ENCODE assay signal across 22 cellular contexts in the genomic region with DNA sequence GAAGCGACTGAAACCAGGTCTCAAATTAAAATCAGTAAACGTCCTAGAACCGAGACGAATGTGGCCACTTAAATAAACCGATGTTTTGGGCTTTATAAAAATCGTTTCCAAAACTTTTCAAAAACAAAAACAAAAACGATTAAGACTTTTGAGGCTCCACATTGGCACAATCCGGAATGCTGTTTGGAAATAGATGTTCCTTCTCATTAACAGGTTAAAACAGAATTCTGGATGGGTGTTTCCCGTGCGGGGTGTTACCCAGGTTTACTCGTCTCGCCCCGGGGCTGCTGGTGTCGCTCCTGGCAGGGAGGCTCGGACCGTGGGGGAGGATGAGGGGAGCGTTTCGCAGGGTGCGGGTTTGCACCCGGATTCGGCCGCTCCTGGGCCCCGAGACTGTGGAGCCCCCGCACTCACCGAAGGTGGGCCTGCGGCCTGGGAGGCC. TPM values are rescaled to one million over a fixed set of nuclear protein-coding genes. Genes with fewer than 3 reads are reported as not detected.
A peak's percentile ranks its signal among the peaks of the same experiment; 100 is the strongest.
DNase-seq lines count a peak whose midpoint lies in the region; ATAC-seq and TF ChIP-seq lines count a peak whose summit lies in the region.
"Had no signal": no experiment of that assay in that cellular context is flagged by ENCODE, and none has a peak within 500 bp of the region (broad histone marks: within the 10 kb centered on the region; RNA-seq: fewer than 3 reads in every experiment).

No MANE protein-coding gene starts in this region.

- H3K27me3 ChIP-seq in GM23338 (ENCODE audit: insufficient read depth) = peaks cover 64% of the 10 kb centered on the region
- peaks cover 71% of the 10 kb centered on the region for H3K27me3 ChIP-seq in ectodermal cell (ENCODE audit: control insufficient read depth, insufficient read depth, low read length, poor library complexity, severe bottlenecking)
- H3K27me3 ChIP-seq in lower lobe of right lung (ENCODE audit: low read depth) = peaks cover 87% of the 10 kb centered on the region
- peaks cover 27% of the 10 kb centered on the region for H3K27me3 ChIP-seq in prostate gland (replicated peaks; ENCODE audit: insufficient read depth)

- H3K9me3 ChIP-seq in ectodermal cell (ENCODE audit: control insufficient read depth, low read length) = no peaks in the 10 kb centered on the region
- H3K9me3 ChIP-seq in lower lobe of right lung = no peaks in the 10 kb centered on the region
- no peaks in the 10 kb centered on the region for H3K9me3 ChIP-seq in prostate gland
- H3K9me3 ChIP-seq: adrenal gland, right lobe of liver had no signal

- H3K4me3 ChIP-seq in GM23338 (peak overlapping the region; percentile 64), ectodermal cell (ENCODE audit: insufficient read depth, low read depth, low read length) (peak overlapping the region; percentile 33), lower lobe of right lung (peak overlapping the region; percentile 53), prostate gland (peak overlapping the region; percentile 25 to 29)

- H3K4me3 Mint-ChIP-seq in GM23338 = peak overlapping the region; percentile 61
- H3K4me3 Mint-ChIP-seq in activated T-helper 17 cell treated with anti-CD3 and anti-CD28 coated beads, Interleukin-2, amount 50 U/mL, for 72 hours = no peak overlapping the region
- H3K4me3 Mint-ChIP-seq: natural killer cell treated with Interleukin-12 subunit alpha and Interleukin-12 subunit beta and Interleukin-15 and Interleukin-18, amount 100 ng/mL, for 72 hours had no signal

- H3K4me2 ChIP-seq in GM23338 = peak overlapping the region; percentile 75

- 0 out of 2 replicates have a peak, but pooled peaks cover 10% of the 10 kb centered on the region for H3F3A ChIP-seq in GM23338 (replicated peaks; ENCODE audit: low read depth)

- H3K27ac ChIP-seq in GM23338 (ENCODE audit: low read depth) (no peak overlapping the region), ectodermal cell (ENCODE audit: insufficient read depth, low read depth, low read length, poor library complexity, severe bottlenecking) (no peak overlapping the region), lower lobe of right lung (peak overlapping the region; percentile 24), prostate gland (peak overlapping the region; percentile 14 to 52)
- H3K27ac ChIP-seq: right lobe of liver had no signal

- H3K4me1 Mint-ChIP-seq in GM23338 = peaks cover 27% of the 10 kb centered on the region
- no peaks in the 10 kb centered on the region for H3K4me1 Mint-ChIP-seq in activated T-helper 17 cell treated with anti-CD3 and anti-CD28 coated beads, Interleukin-2, amount 50 U/mL, for 72 hours

- intact Hi-C loops in lower lobe of right lung (cut with DNase I) (no loop called here), prostate gland (cut with DNase I) (no loop called here)

- no peak for ATAC-seq in GM23338
- no peak for ATAC-seq in lower lobe of right lung
- no peak for ATAC-seq in activated T-helper 17 cell treated with anti-CD3 and anti-CD28 coated beads, Interleukin-2, amount 50 U/mL, for 72 hours (replicated peaks)
- ATAC-seq: activated CD4-positive, CD25-positive, alpha-beta regulatory T cell treated with anti-CD3 and anti-CD28 coated beads, Interleukin-2, amount 50 U/mL, for 24 hours; HepG2; natural killer cell treated with Interleukin-12 subunit alpha and Interleukin-12 subunit beta and Interleukin-15 and Interleukin-18, amount 100 ng/mL, for 72 hours had no signal

- H3K4me1 ChIP-seq in GM23338 (ENCODE audit: insufficient read depth) (peaks cover 8% of the 10 kb centered on the region), ectodermal cell (ENCODE audit: control insufficient read depth, insufficient read depth, low read length) (peaks cover 27% of the 10 kb centered on the region), lower lobe of right lung (peaks cover 12% of the 10 kb centered on the region), prostate gland (replicated peaks) (no peaks in the 10 kb centered on the region)
- H3K4me1 ChIP-seq: right lobe of liver had no signal

- peak overlapping the region; percentile 29; the same call in 1 of the 2 replicates for H2AFZ ChIP-seq in GM23338

- no peaks in the 10 kb centered on the region for H3K79me2 ChIP-seq in GM23338 (replicated peaks; ENCODE audit: insufficient read depth)

- H3K27me3 Mint-ChIP-seq in GM23338 (ENCODE audit: insufficient read depth, low read depth, poor library complexity) = peaks cover 69% of the 10 kb centered on the region
- H3K27me3 Mint-ChIP-seq in activated T-helper 17 cell treated with anti-CD3 and anti-CD28 coated beads, Interleukin-2, amount 50 U/mL, for 72 hours = peaks cover 39% of the 10 kb centered on the region

- no peak for TF ChIP-seq POLR2A in prostate gland (IDR thresholded peaks at IDR 0.05)

- 4 to 5% methylated on average over 26 of the region's 26 CpGs for WGBS in ectodermal cell, 2 experiments
- 15% methylated on average over 26 of the region's 26 CpGs for WGBS in prostate gland

- H3K9me3 Mint-ChIP-seq in GM23338 = 0 out of 3 replicates have a peak, but pooled peaks cover 3% of the 10 kb centered on the region
- H3K9me3 Mint-ChIP-seq in activated T-helper 17 cell treated with anti-CD3 and anti-CD28 coated beads, Interleukin-2, amount 50 U/mL, for 72 hours = no peaks in the 10 kb centered on the region
- H3K9me3 Mint-ChIP-seq: natural killer cell treated with Interleukin-12 subunit alpha and Interleukin-12 subunit beta and Interleukin-15 and Interleukin-18, amount 100 ng/mL, for 72 hours had no signal

- no peaks in the 10 kb centered on the region for H3K36me3 ChIP-seq in GM23338 (ENCODE audit: insufficient read depth)
- H3K36me3 ChIP-seq in ectodermal cell (ENCODE audit: control insufficient read depth, insufficient read depth, low read length) = no peaks in the 10 kb centered on the region
- H3K36me3 ChIP-seq in lower lobe of right lung = no peaks in the 10 kb centered on the region
- H3K36me3 ChIP-seq in prostate gland = no peaks in the 10 kb centered on the region
- H3K36me3 ChIP-seq: adrenal gland, right lobe of liver had no signal

- H4K20me1 ChIP-seq in GM23338 (replicated peaks; ENCODE audit: insufficient read depth) = no peaks in the 10 kb centered on the region

- DNase-seq in GM23338 (ENCODE audit: low spot score) = no peak
- DNase-seq in lower lobe of right lung = no peak
- no peak for DNase-seq in prostate gland (ENCODE audit: low spot score)
- no peak for DNase-seq in activated T-cell treated with anti-CD3 and anti-CD28 coated beads, Interleukin-2, amount 50 U/mL, for 48 hours
- DNase-seq in G401 (ENCODE audit: low spot score) = no peak
- no peak for DNase-seq in Kasumi-1 (lab: John Stamatoyannopoulos, UW)
- DNase-seq: activated CD8-positive, alpha-beta memory T cell treated with anti-CD3 and anti-CD28 coated beads for 24 hours; adrenal gland; COR-L47; effector CD4-positive, alpha-beta T cell; hippocampal formation; MM.1S; NCI-H187; NCI-H446; NK-92 treated with Interleukin-12 subunit alpha and Interleukin-12 subunit beta, amount 100 ng/mL, for 24 hours; right lobe of liver had no signal

- in situ Hi-C loops in G401 (cut with HindIII; ENCODE audit: low sequenced_read_pairs) = no loop called here

- no peaks in the 10 kb centered on the region for H3K9me2 ChIP-seq in GM23338 (ENCODE audit: insufficient read depth)

- H3K36me3 Mint-ChIP-seq in GM23338 (ENCODE audit: low read depth) = peaks cover 4% of the 10 kb centered on the region; the same call in 1 of the 3 replicates
- no peaks in the 10 kb centered on the region for H3K36me3 Mint-ChIP-seq in activated T-helper 17 cell treated with anti-CD3 and anti-CD28 coated beads, Interleukin-2, amount 50 U/mL, for 72 hours (ENCODE audit: low read depth)

- no peak overlapping the region for H3K27ac Mint-ChIP-seq in GM23338
- H3K27ac Mint-ChIP-seq in activated T-helper 17 cell treated with anti-CD3 and anti-CD28 coated beads, Interleukin-2, amount 50 U/mL, for 72 hours = no peak overlapping the region
- H3K27ac Mint-ChIP-seq: natural killer cell treated with Interleukin-12 subunit alpha and Interleukin-12 subunit beta and Interleukin-15 and Interleukin-18, amount 100 ng/mL, for 72 hours had no signal

- TF ChIP-seq CTCF in GM23338 (conservative IDR thresholded peaks at IDR 0.05; ENCODE audit: low read depth in 2 of 2) = no peak
- no peak for TF ChIP-seq CTCF in lower lobe of right lung (IDR thresholded peaks at IDR 0.05)
- no peak for TF ChIP-seq CTCF in prostate gland (IDR thresholded peaks at IDR 0.05)

TF ChIP-seq in GM23338, 12 proteins besides CTCF, POLR2A, EP300 and RAD21 (continues in another document):
- TF ChIP-seq EZH2 (IDR thresholded peaks at IDR 0.05; ENCODE audit: low read depth, unreplicated experiment) (peak; percentile 98), JUNB (IDR thresholded peaks at IDR 0.05; ENCODE audit: unreplicated experiment) (no peak)

RNA-seq across cellular contexts. Expression of a gene that starts 1.2 kb away (rescaled TPM):
- total RNA-seq in GM23338 (2014; rRNA removed; shearing (Covaris generic)) = 0.73 and 1.2 TPM in 2 replicates
- polyA plus RNA-seq in GM23338 (2016; fragmentation: Nextera tagmentation; extraction: Ambion mirVana) = 0.31 and 0.60 TPM in 2 replicates
- 0.20 TPM for polyA plus RNA-seq in ectodermal cell (2013, experiment 1 of 4)
- polyA plus RNA-seq in ectodermal cell (2013, experiment 2 of 4) = 0.16 TPM
- polyA plus RNA-seq in ectodermal cell (2013, experiment 3 of 4) = 0.53 TPM
- 0.49 TPM for polyA plus RNA-seq in ectodermal cell (2013, experiment 4 of 4)
- 1.8 TPM for total RNA-seq in lower lobe of right lung
- total RNA-seq in prostate gland = 10 to 100 TPM in 1 of 2 donors, 1 to 10 TPM in 1; 1.3 to 53.7 TPM
- total RNA-seq in G401 (2014; rRNA removed; shearing (Covaris generic)) = 0.18 and 0.71 TPM in 2 replicates
- total RNA-seq in activated T-helper 17 cell treated with anti-CD3 and anti-CD28 coated beads, Interleukin-2, amount 50 U/mL, for 72 hours = not detected
- total RNA-seq: natural killer cell treated with Interleukin-12 subunit alpha and Interleukin-12 subunit beta and Interleukin-15 and Interleukin-18, amount 100 ng/mL, for 72 hours; T-helper 1 cell treated with Interleukin-12 subunit alpha and Interleukin-12 subunit beta and Interleukin-4 antibody, amounts not matched to agents 30 ng/mL and 1 ng/mL, for 36 hours had no signal

RNA-seq across cellular contexts. Expression of a gene that starts 47.3 kb away (rescaled TPM):
- total RNA-seq in GM23338 (2014; rRNA removed; shearing (Covaris generic)) = 0.66 and 1.1 TPM in 2 replicates
- polyA plus RNA-seq in GM23338 (2016; fragmentation: Nextera tagmentation; extraction: Ambion mirVana) = 0.10 and 0.64 TPM in 2 replicates
- polyA plus RNA-seq in ectodermal cell (2013, experiment 1 of 4) = not detected
- polyA plus RNA-seq in ectodermal cell (2013, experiment 2 of 4) = not detected
- not detected for polyA plus RNA-seq in ectodermal cell (2013, experiment 3 of 4)
- not detected for polyA plus RNA-seq in ectodermal cell (2013, experiment 4 of 4)
- 2.0 TPM for total RNA-seq in lower lobe of right lung
- 10 to 100 TPM in 1 of 2 donors, 1 to 10 TPM in 1; 4.9 to 10.9 TPM for total RNA-seq in prostate gland
- not detected in 2 replicates for total RNA-seq in G401 (2014; rRNA removed; shearing (Covaris generic))
- total RNA-seq in activated T-helper 17 cell treated with anti-CD3 and anti-CD28 coated beads, Interleukin-2, amount 50 U/mL, for 72 hours = not detected
- total RNA-seq: adrenal gland; natural killer cell treated with Interleukin-12 subunit alpha and Interleukin-12 subunit beta and Interleukin-15 and Interleukin-18, amount 100 ng/mL, for 72 hours; right lobe of liver; T-helper 1 cell treated with Interleukin-12 subunit alpha and Interleukin-12 subunit beta and Interleukin-4 antibody, amounts not matched to agents 30 ng/mL and 1 ng/mL, for 36 hours had no signal
- polyA plus RNA-seq: adrenal gland had no signal

Comparison
In these comparisons a context has a peak if more than half of its experiments do, and no peak if none do; other contexts are left out.
1. H3K27ac ChIP-seq: peak in lower lobe of right lung (single experiment) and prostate gland (2 of 2); none in GM23338 (single experiment) and ectodermal cell (single experiment).
2. Peak in every context shown above with its lines, with median percentiles within 50 percentile points of each other: H3K4me3 ChIP-seq.